In the genomic region with DNA sequence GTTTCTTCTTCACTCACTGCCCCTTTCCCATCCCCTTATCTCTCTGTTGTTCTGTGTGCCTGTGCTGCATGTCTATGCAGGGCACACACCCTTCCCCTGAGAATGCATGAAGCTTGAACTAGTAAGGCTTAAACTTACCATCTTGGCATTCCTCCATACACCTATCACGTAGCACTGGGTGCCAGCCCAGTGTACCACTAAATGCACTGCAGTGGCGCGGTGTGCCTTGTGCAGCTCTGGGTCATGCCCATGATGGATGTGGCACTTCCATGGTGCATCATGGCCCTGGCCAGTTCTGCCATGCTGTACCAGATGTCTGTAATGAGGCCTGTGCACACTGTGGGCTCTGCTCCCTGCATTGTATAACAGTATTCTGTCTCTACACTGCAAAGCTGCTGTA, we compare ENCODE assay signal across 33 cellular contexts.
"Had no signal": no experiment of that assay in that cellular context is flagged by ENCODE, and none has a peak within 500 bp of the region (broad histone marks: within the 10 kb centered on the region; RNA-seq: fewer than 3 reads in every experiment).

No MANE protein-coding gene starts in this region.

- DNase-seq: activated CD4-positive, alpha-beta T cell treated with anti-CD3 and anti-CD28 coated beads for 1 hour; activated CD4-positive, alpha-beta T cell treated with anti-CD3 and anti-CD28 coated beads for 48 hours; activated CD4-positive, alpha-beta T cell treated with anti-CD3 and anti-CD28 coated beads, Interleukin-2, amount 50 U/mL, for 48 hours; activated CD4-positive, CD25-positive, alpha-beta regulatory T cell; activated CD8-positive, alpha-beta T cell treated with anti-CD3 and anti-CD28 coated beads, Interleukin-2, amount 10 ng/mL, durations not matched to agents 7 days and 5 days; activated gamma-delta T cell; activated naive CD4-positive, alpha-beta T cell treated with Interleukin-2 at 50 U/mL for 16 hours; activated naive CD8-positive, alpha-beta T cell treated with anti-CD3 and anti-CD28 coated beads, Interleukin-2, amount 10 ng/mL, durations not matched to agents 7 days and 5 days; activated T-cell treated with anti-CD3 and anti-CD28 coated beads, Interleukin-2, amount 50 U/mL, for 24 hours; amygdala; KG1; MM.1S; MV-4-11; NCI-H1092; NCI-H1436 treated with DMSO at 0.1 percent for 48 hours; NCI-H1694 treated with DMSO at 0.1 percent for 48 hours; NCI-H2029; NCI-H345; NCI-H526; NCI-H748 treated with DMSO at 0.1 percent for 48 hours; NK-92 treated with Interleukin-12 subunit alpha and Interleukin-12 subunit beta, amount 100 ng/mL, for 24 hours; PC-9; SW 1271; T-helper 1 cell; T-helper 2 cell; T-helper 9 cell had no signal

- H3K9me3 ChIP-seq: ascending aorta had no signal

- H3K27ac ChIP-seq: ascending aorta, PC-9, RWPE1, VCaP had no signal

- H3K27ac Mint-ChIP-seq: activated CD8-positive, alpha-beta T cell treated with anti-CD3 and anti-CD28 coated beads, Interleukin-2, amount 10 ng/mL, durations not matched to agents 7 days and 5 days; activated naive CD4-positive, alpha-beta T cell treated with anti-CD3 and anti-CD28 coated beads, Interleukin-2, amount 50 U/mL, for 24 hours; activated naive CD8-positive, alpha-beta T cell treated with anti-CD3 and anti-CD28 coated beads, Interleukin-2, amount 10 ng/mL, durations not matched to agents 7 days and 5 days; activated T-cell treated with anti-CD3 and anti-CD28 coated beads, Interleukin-2, amount 50 U/mL, for 24 hours; activated T-helper 2 cell treated with anti-CD3 and anti-CD28 coated beads, Interferon-gamma antibody, Interleukin-2, Interleukin-4, amounts not matched to agents 10 μg/mL and 5 μg/mL and 100 μg/mL, durations not matched to agents 14 hours and 24 hours and 36 hours had no signal

- H3K9me3 Mint-ChIP-seq: activated naive CD4-positive, alpha-beta T cell treated with anti-CD3 and anti-CD28 coated beads, Interleukin-2, amount 50 U/mL, for 24 hours; activated naive CD8-positive, alpha-beta T cell treated with anti-CD3 and anti-CD28 coated beads, Interleukin-2, amount 10 ng/mL, durations not matched to agents 7 days and 5 days; activated T-cell treated with anti-CD3 and anti-CD28 coated beads, Interleukin-2, amount 50 U/mL, for 24 hours; activated T-helper 2 cell treated with anti-CD3 and anti-CD28 coated beads, Interferon-gamma antibody, Interleukin-2, Interleukin-4, amounts not matched to agents 10 μg/mL and 5 μg/mL and 100 μg/mL, durations not matched to agents 14 hours and 24 hours and 36 hours had no signal

- H3K36me3 ChIP-seq: ascending aorta had no signal

- FAIRE-seq: RCC 7860 had no signal

- H3K4me1 Mint-ChIP-seq: activated naive CD4-positive, alpha-beta T cell treated with anti-CD3 and anti-CD28 coated beads, Interleukin-2, amount 50 U/mL, for 24 hours; activated naive CD8-positive, alpha-beta T cell treated with anti-CD3 and anti-CD28 coated beads, Interleukin-2, amount 10 ng/mL, durations not matched to agents 7 days and 5 days had no signal

- H3K27me3 Mint-ChIP-seq: activated naive CD4-positive, alpha-beta T cell treated with anti-CD3 and anti-CD28 coated beads, Interleukin-2, amount 50 U/mL, for 24 hours had no signal

- H3K4me2 ChIP-seq: PC-9 had no signal

- ATAC-seq: Right ventricle myocardium inferior had no signal

- H3K4me1 ChIP-seq: ascending aorta had no signal

- H3K27me3 ChIP-seq: ascending aorta had no signal

- H3K4me3 ChIP-seq: ascending aorta, PC-9 had no signal

- H3K4me3 Mint-ChIP-seq: activated CD8-positive, alpha-beta T cell treated with anti-CD3 and anti-CD28 coated beads, Interleukin-2, amount 10 ng/mL, durations not matched to agents 7 days and 5 days; activated naive CD4-positive, alpha-beta T cell treated with anti-CD3 and anti-CD28 coated beads, Interleukin-2, amount 50 U/mL, for 24 hours; activated naive CD8-positive, alpha-beta T cell treated with anti-CD3 and anti-CD28 coated beads, Interleukin-2, amount 10 ng/mL, durations not matched to agents 7 days and 5 days; activated T-cell treated with anti-CD3 and anti-CD28 coated beads, Interleukin-2, amount 50 U/mL, for 24 hours had no signal

- H3K36me3 Mint-ChIP-seq: activated naive CD4-positive, alpha-beta T cell treated with anti-CD3 and anti-CD28 coated beads, Interleukin-2, amount 50 U/mL, for 24 hours; activated naive CD8-positive, alpha-beta T cell treated with anti-CD3 and anti-CD28 coated beads, Interleukin-2, amount 10 ng/mL, durations not matched to agents 7 days and 5 days had no signal

- H2AFZ ChIP-seq: PC-9 had no signal
